ENCODE assay signal across 8 cellular contexts in genomic region chr6:44257007-44257752, GRCh38. TPM values are rescaled to one million over a fixed set of nuclear protein-coding genes. Genes with fewer than 3 reads are reported as not detected.
DNase-seq lines count a peak whose midpoint lies in the region; ATAC-seq and TF ChIP-seq lines count a peak whose summit lies in the region.

TSS of gene SLC35B2 (minus strand) at chr6:44257528. CDS start at chr6:44257410, 118 bp downstream.

- H3K27ac ChIP-seq in PC-9: peak within 1 kb of the TSS; percentile 36
- peak within 1 kb of the TSS; percentile 59 to 76 for H3K27ac ChIP-seq in thoracic aorta

- peak within 1 kb of the TSS; percentile 87 for H3K27ac Mint-ChIP-seq in Caco-2 (ENCODE audit: unreplicated experiment)
- H3K27ac Mint-ChIP-seq in naive thymus-derived CD8-positive, alpha-beta T cell: peak within 1 kb of the TSS; percentile 91 to 97 (median 94)

- H3K4me3 ChIP-seq in Caco-2 (ENCODE audit: low read depth, low read length): peak within 1 kb of the TSS; percentile 60
- peak within 1 kb of the TSS; percentile 78 for H3K4me3 ChIP-seq in PC-9
- H3K4me3 ChIP-seq in fibroblast of pulmonary artery (replicated peaks; ENCODE audit: low read depth, low read length): peak within 1 kb of the TSS; percentile 89
- peak within 1 kb of the TSS; percentile 88 for H3K4me3 ChIP-seq in thoracic aorta

- no TSS peak for BruUV-seq in Caco-2 (replicated peaks; lab: Mats Ljungman, UMichigan)
- BruUV-seq in PC-9 (replicated peaks; lab: Mats Ljungman, UMichigan): no TSS peak

- H3K4me1 Mint-ChIP-seq in Caco-2 (ENCODE audit: low read depth, unreplicated experiment): peaks cover 29% of the 10 kb centered on the region
- H3K4me1 Mint-ChIP-seq in naive thymus-derived CD8-positive, alpha-beta T cell: peaks cover 35 to 83% (median 61%) of the 10 kb centered on the region in 4 donors

- no peaks in the 10 kb centered on the region for H3K27me3 ChIP-seq in Caco-2 (replicated peaks; ENCODE audit: control insufficient read depth, insufficient read depth, low read length)
- H3K27me3 ChIP-seq in PC-9 (ENCODE audit: insufficient read depth, low read depth): no peaks in the 10 kb centered on the region
- H3K27me3 ChIP-seq in thoracic aorta (replicated peaks; ENCODE audit: insufficient read depth): no peaks in the 10 kb centered on the region

- CTCF ChIA-PET in Caco-2 (lab: Charles Lee) (interaction anchor here (0.7 to 3.4 kb wide), 10 partner anchors 10 to 163 kb away, joined by 3 to 18 read pairs (median 6); partner anchors contain the start of genes AARS2, HSP90AB1 and TMEM151B), PC-9 (lab: Charles Lee) (interaction anchor here (0.6 to 1.0 kb wide), 4 partner anchors 22 to 130 kb away, joined by 3 to 14 read pairs (median 6); partner anchors contain the start of gene TMEM63B)

- DNase-seq in Caco-2: peak; percentile 82
- DNase-seq in PC-9: peak; percentile 59 to 79
- DNase-seq in activated effector memory CD4-positive, alpha-beta T cell treated with Interleukin-2 at 50 U/mL for 16 hours: peak; percentile 62
- peak; percentile 73 for DNase-seq in fibroblast of pulmonary artery (ENCODE audit: low read depth)
- peak; percentile 40 to 79 (median 70) for DNase-seq in naive thymus-derived CD8-positive, alpha-beta T cell
- DNase-seq in thoracic aorta (ENCODE audit: low spot score): no peak

- no peaks in the 10 kb centered on the region for H3K9me3 Mint-ChIP-seq in Caco-2 (ENCODE audit: unreplicated experiment)
- no peaks in the 10 kb centered on the region for H3K9me3 Mint-ChIP-seq in naive thymus-derived CD8-positive, alpha-beta T cell

- H3K4me3 Mint-ChIP-seq in Caco-2 (ENCODE audit: unreplicated experiment): peak within 1 kb of the TSS; percentile 78
- H3K4me3 Mint-ChIP-seq in naive thymus-derived CD8-positive, alpha-beta T cell: peak within 1 kb of the TSS; percentile 78 to 97 (median 90)

- intact Hi-C loops in Caco-2 (cut with micrococcal nuclease; ENCODE audit: unreplicated experiment): no loop called here
- intact Hi-C loops in PC-9 (cut with micrococcal nuclease; ENCODE audit: unreplicated experiment): loop anchor here (2.0 kb wide), 1 partner anchor 84 kb away; no protein-coding TSS in a partner anchor

- H3K79me2 ChIP-seq in PC-9 (ENCODE audit: low read depth): peaks cover 42% of the 10 kb centered on the region

- H2AFZ ChIP-seq in PC-9: peak within 1 kb of the TSS; percentile 78; the same call in 1 of the 2 replicates

- H3K9me3 ChIP-seq in Caco-2 (no peaks in the 10 kb centered on the region), PC-9 (ENCODE audit: insufficient read depth, low read depth) (no peaks in the 10 kb centered on the region), thoracic aorta (no peaks in the 10 kb centered on the region)

- H3K27me3 Mint-ChIP-seq in Caco-2 (ENCODE audit: insufficient read depth, unreplicated experiment): no peaks in the 10 kb centered on the region
- no peaks in the 10 kb centered on the region for H3K27me3 Mint-ChIP-seq in naive thymus-derived CD8-positive, alpha-beta T cell

- peak; percentile 31 to 66 for TF ChIP-seq CTCF in Caco-2 (IDR thresholded peaks at IDR 0.05; ENCODE audit: insufficient read depth in 1 of 2, low read depth in 1 of 2, low read length in 1 of 2, severe bottlenecking in 1 of 2, unreplicated experiment in 1 of 2)
- TF ChIP-seq CTCF in PC-9 (conservative IDR thresholded peaks at IDR 0.05): no peak
- peak; percentile 15 for TF ChIP-seq CTCF in fibroblast of pulmonary artery (IDR thresholded peaks at IDR 0.05; ENCODE audit: low read length, missing control alignments)
- peak; percentile 55 for TF ChIP-seq CTCF in thoracic aorta (IDR thresholded peaks at IDR 0.05)

- H3K9me2 ChIP-seq in PC-9 (ENCODE audit: insufficient read depth): no peaks in the 10 kb centered on the region

- H3K4me1 ChIP-seq in Caco-2 (peaks cover 8% of the 10 kb centered on the region; the same call in 1 of the 2 replicates), PC-9 (replicated peaks; ENCODE audit: insufficient read depth) (peaks cover 16% of the 10 kb centered on the region; the same call in 1 of the 2 replicates), thoracic aorta (ENCODE audit: control insufficient read depth in 1 of 2, low read depth in 2 of 2) (peaks cover 14 to 20% of the 10 kb centered on the region in 2 donors)

- POLR2A ChIA-PET in Caco-2 (lab: Charles Lee): interaction anchor here (0.5 to 2.0 kb wide), 8 partner anchors 10 to 548 kb away, joined by 3 to 37 read pairs (median 4); partner anchors contain the start of genes HSP90AB1 and SLC29A1
- POLR2A ChIA-PET in PC-9 (lab: Charles Lee; ENCODE audit: unreplicated experiment): interaction anchor here (0.5 to 1.0 kb wide), 6 partner anchors 10 to 1325 kb away, joined by 3 to 17 read pairs (median 6); partner anchors contain the start of genes HSP90AB1, MRPL14 and TMEM63B
- POLR2A ChIA-PET in naive thymus-derived CD8-positive, alpha-beta T cell (lab: Charles Lee): interaction anchor here (0.7 to 5.9 kb wide), 12 partner anchors 9 to 214 kb away, joined by 3 to 156 read pairs (median 4); partner anchors contain the start of genes AARS2, CDC5L, HSP90AB1 and TMEM151B

- peaks cover 64% of the 10 kb centered on the region for H3K36me3 Mint-ChIP-seq in Caco-2 (ENCODE audit: insufficient read depth, unreplicated experiment)
- peaks cover 0 to 42% (median 12%) of the 10 kb centered on the region in 3 donors for H3K36me3 Mint-ChIP-seq in naive thymus-derived CD8-positive, alpha-beta T cell

- H3K4me2 ChIP-seq in PC-9: peak within 1 kb of the TSS; percentile 98

- peaks cover 45% of the 10 kb centered on the region for H4K20me1 ChIP-seq in PC-9 (ENCODE audit: insufficient read depth)

- peaks cover 55% of the 10 kb centered on the region for H3F3A ChIP-seq in PC-9 (ENCODE audit: insufficient read depth, low read depth)

- H3K36me3 ChIP-seq in Caco-2 (ENCODE audit: control insufficient read depth, insufficient read depth, low read length): peaks cover 7% of the 10 kb centered on the region
- peaks cover 23% of the 10 kb centered on the region for H3K36me3 ChIP-seq in PC-9 (ENCODE audit: low read depth)
- H3K36me3 ChIP-seq in thoracic aorta: peaks cover 23% of the 10 kb centered on the region

- ATAC-seq in GM19452 (IDR thresholded peaks at IDR 0.05; ENCODE audit: unreplicated experiment) (peak; percentile 52), HG03571 (IDR thresholded peaks at IDR 0.05; ENCODE audit: unreplicated experiment) (peak; percentile 45), thoracic aorta (ENCODE audit: insufficient number of reproducible peaks, low FRiP score, low read depth) (peak; percentile 64)
- ATAC-seq in naive thymus-derived CD8-positive, alpha-beta T cell: peak; percentile 72 to 84

RNA-seq across cellular contexts. Expression of gene SLC35B2, which starts in this region (rescaled TPM):
- total RNA-seq in Caco-2 (2022): 44.6 and 44.8 TPM in 2 replicates
- 57.6 and 59.7 TPM in 2 replicates for total RNA-seq in PC-9 (2021)
- total RNA-seq in naive thymus-derived CD8-positive, alpha-beta T cell: 10 to 100 TPM; 18.0 to 18.3 TPM
- 10 to 100 TPM; 31.9 to 40.1 (median 39.0) TPM for polyA plus RNA-seq in naive thymus-derived CD8-positive, alpha-beta T cell
- 10 to 100 TPM; 19.9 to 33.3 TPM for total RNA-seq in thoracic aorta
